ENCODE assay signal across 14 cellular contexts in the genomic region with DNA sequence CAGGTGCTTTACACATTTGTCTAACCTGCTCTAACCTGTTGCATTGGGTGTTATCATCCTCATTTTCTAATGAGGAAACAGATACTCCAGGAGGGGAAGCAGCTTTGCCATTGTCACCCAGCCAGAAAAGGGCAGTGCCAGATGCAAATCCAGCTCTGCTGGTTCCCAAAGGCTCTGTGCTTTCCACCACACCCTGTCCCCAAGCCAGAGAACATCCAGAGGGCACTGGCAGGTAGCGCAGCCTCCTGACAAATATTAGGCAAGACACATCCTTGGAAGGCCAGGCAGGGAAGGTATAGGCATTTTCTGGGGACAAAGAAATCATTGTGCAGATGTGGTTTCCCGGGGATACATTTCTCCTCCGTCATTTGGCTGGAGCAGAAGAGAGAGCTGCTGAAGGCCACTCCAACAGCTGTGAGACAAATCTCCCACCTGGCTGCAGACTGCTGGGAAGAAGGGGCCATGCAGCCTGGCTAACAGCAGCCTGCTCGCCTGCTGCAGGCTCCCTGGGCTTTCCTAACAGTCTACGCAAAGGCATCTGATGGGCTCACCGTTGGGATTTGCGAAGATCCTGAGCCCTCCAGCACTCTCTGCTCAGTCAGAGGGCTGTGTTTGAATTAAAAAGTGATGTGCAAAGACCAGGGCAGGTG.
DNase-seq lines count a peak whose midpoint lies in the region; ATAC-seq and TF ChIP-seq lines count a peak whose summit lies in the region.
"Had no signal": no experiment of that assay in that cellular context is flagged by ENCODE, and none has a peak within 500 bp of the region (broad histone marks: within the 10 kb centered on the region; RNA-seq: fewer than 3 reads in every experiment).

No MANE protein-coding gene starts in this region.

- no peaks in the 10 kb centered on the region for H3K4me1 Mint-ChIP-seq in MCF 10A (ENCODE audit: insufficient read depth, unreplicated experiment)
- H3K4me1 Mint-ChIP-seq: CD8-positive, alpha-beta memory T cell had no signal

- H3K27ac Mint-ChIP-seq in MCF 10A (ENCODE audit: low read depth, unreplicated experiment), result no peak overlapping the region
- H3K27ac Mint-ChIP-seq: CD8-positive, alpha-beta memory T cell had no signal

- no peak overlapping the region for H3K4me3 ChIP-seq in breast epithelium
- H3K4me3 ChIP-seq in esophagus squamous epithelium, result no peak overlapping the region
- no peak overlapping the region for H3K4me3 ChIP-seq in spleen
- H3K4me3 ChIP-seq: BLaER1 had no signal

- CTCF ChIA-PET in MCF 10A (lab: Yijun Ruan, JAX), result interaction anchor here (1.0 to 5.8 kb wide), 4 partner anchors 126 to 1257 kb away, joined by 3 to 64 read pairs (median 4); no protein-coding TSS in a partner anchor

- H3K4me3 Mint-ChIP-seq in MCF 10A (ENCODE audit: unreplicated experiment), result no peak overlapping the region
- H3K4me3 Mint-ChIP-seq: CD8-positive, alpha-beta memory T cell had no signal

- H3K9me3 Mint-ChIP-seq in MCF 10A (ENCODE audit: unreplicated experiment), result no peaks in the 10 kb centered on the region
- H3K9me3 Mint-ChIP-seq: CD8-positive, alpha-beta memory T cell had no signal

- H3K4me1 ChIP-seq in breast epithelium (peaks cover 0 to 3% of the 10 kb centered on the region in 2 donors), esophagus squamous epithelium (peaks cover 27 to 94% (median 42%) of the 10 kb centered on the region in 3 donors), spleen (peaks cover 0 to 43% (median 6%) of the 10 kb centered on the region in 6 donors)

- H3K27me3 ChIP-seq in breast epithelium (no peaks in the 10 kb centered on the region), esophagus squamous epithelium (no peaks in the 10 kb centered on the region), spleen (replicated peaks in 1 of 7) (no peaks in the 10 kb centered on the region)
- H3K27me3 ChIP-seq: BLaER1 had no signal

- H3K27me3 Mint-ChIP-seq in MCF 10A (ENCODE audit: insufficient read depth, unreplicated experiment), result no peaks in the 10 kb centered on the region

- H3K36me3 Mint-ChIP-seq in MCF 10A (ENCODE audit: insufficient read depth, unreplicated experiment), result no peaks in the 10 kb centered on the region
- H3K36me3 Mint-ChIP-seq: CD8-positive, alpha-beta memory T cell had no signal

- intact Hi-C loops in breast epithelium (cut with DNase I; ENCODE audit: low total_unique reads), result no loop called here
- intact Hi-C loops in MCF 10A (cut with micrococcal nuclease), result no loop called here
- intact Hi-C loops in esophagus squamous epithelium (cut with DNase I), result no loop called here
- intact Hi-C loops in spleen (cut with DNase I; ENCODE audit: low total_unique reads), result no loop called here

- H3K36me3 ChIP-seq in breast epithelium (no peaks in the 10 kb centered on the region), esophagus squamous epithelium (peaks cover 0 to 16% (median 0%) of the 10 kb centered on the region in 3 donors), spleen (peaks cover 0 to 11% (median 0%) of the 10 kb centered on the region in 6 donors)
- H3K36me3 ChIP-seq: BLaER1 had no signal

- POLR2A ChIA-PET in MCF 10A (lab: Yijun Ruan, JAX), result no interaction called here

- TF ChIP-seq POLR2A in breast epithelium (IDR thresholded peaks at IDR 0.05), result no peak
- no peak for TF ChIP-seq POLR2A in esophagus squamous epithelium (IDR thresholded peaks at IDR 0.05)
- TF ChIP-seq POLR2A in spleen (IDR thresholded peaks at IDR 0.05), result no peak

- H3K9me3 ChIP-seq in breast epithelium (no peaks in the 10 kb centered on the region), esophagus squamous epithelium (no peaks in the 10 kb centered on the region), spleen (no peaks in the 10 kb centered on the region)
- H3K9me3 ChIP-seq: BLaER1 had no signal

- DNase-seq in breast epithelium (ENCODE audit: low spot score in 2 of 2), result peak in 1 of 2 donors; percentile 92
- no peak for DNase-seq in MCF 10A (ENCODE audit: unreplicated experiment)
- peak; percentile 15 for DNase-seq in SK-MEL-5 (ENCODE audit: low read depth, low spot score)
- DNase-seq in esophagus squamous epithelium (lab: John Stamatoyannopoulos, UW), result no peak
- peak; percentile 40 for DNase-seq in spleen
- no peak for DNase-seq in NCI-H1417 (lab: John Stamatoyannopoulos, UW)
- DNase-seq: 8988T; CD8-positive, alpha-beta memory T cell; H7; Karpas-422; NCI-H2081 had no signal

- WGBS in esophagus squamous epithelium, 2 donors, result 43 to 61% methylated on average over 2 to 6 of the region's 7 CpGs
- 77 to 91% (median 88%) methylated on average over 7 of the region's 7 CpGs for WGBS in spleen, 5 donors

- no peak for ATAC-seq in GM18861 (IDR thresholded peaks at IDR 0.05; ENCODE audit: unreplicated experiment)
- ATAC-seq in GM19397 (IDR thresholded peaks at IDR 0.05; ENCODE audit: unreplicated experiment), result no peak

- H3K27ac ChIP-seq in breast epithelium (peak overlapping the region; percentile 69 to 78), esophagus squamous epithelium (peak overlapping the region; percentile 67 to 89 (median 69)), spleen (no peak overlapping the region)
- H3K27ac ChIP-seq: BLaER1 had no signal

- peak in 2 of 3 donors; percentile 24 to 38 for TF ChIP-seq CTCF in breast epithelium (IDR thresholded peaks at IDR 0.05)
- no peak for TF ChIP-seq CTCF in MCF 10A (IDR thresholded peaks at IDR 0.05; ENCODE audit: unreplicated experiment)
- peak in 1 of 6 experiments; percentile 28 for TF ChIP-seq CTCF in esophagus squamous epithelium (IDR thresholded peaks at IDR 0.05)
- TF ChIP-seq CTCF in spleen (IDR thresholded peaks at IDR 0.05 in 8 of 11, conservative IDR thresholded peaks at IDR 0.05 in 3 of 11), result no peak

- in situ Hi-C loops in SK-MEL-5 (cut with HindIII; ENCODE audit: low pct_unique_long_range_greater_than_20kb, low sequenced_read_pairs), result no loop called here

- no TSS peak for BruUV-seq in MCF 10A (replicated peaks; lab: Mats Ljungman, UMichigan)

Comparison
In these comparisons a context has a peak if more than half of its experiments do, and no peak if none do; other contexts are left out.
1. CTCF ChIP-seq: peak in breast epithelium (2 of 3); none in MCF 10A (single experiment) and spleen (0 of 11).
2. DNase-seq: peak in SK-MEL-5 (single experiment) and spleen (single experiment); none in MCF 10A (single experiment), esophagus squamous epithelium (single experiment) and NCI-H1417 (0 of 3).
3. H3K27ac ChIP-seq: peak in breast epithelium (2 of 2) and esophagus squamous epithelium (4 of 4); none in spleen (0 of 8).